Comparison of ENCODE assay signal across 1 cellular context in genomic region chr11:33944693-33945424, GRCh38.
TF ChIP-seq lines count a peak whose summit lies in the region.

No MANE protein-coding gene starts in this region.

TF ChIP-seq in K562, 482 proteins besides CTCF, POLR2A, EP300 and RAD21 (continued from another document and continues in another):
- TF ChIP-seq CHD7 (IDR thresholded peaks at IDR 0.05; ENCODE audit: low read depth, low read length) (no peak), MAFK (IDR thresholded peaks at IDR 0.05; ENCODE audit: low read length) (peak; percentile 54; the same call in 1 of the 2 replicates), CREB5 (CRISPR knock-in tag; IDR thresholded peaks at IDR 0.05) (no peak), KAT8 (IDR thresholded peaks at IDR 0.05; ENCODE audit: low read depth) (no peak), RERE (CRISPR knock-in tag; IDR thresholded peaks at IDR 0.05; ENCODE audit: borderline replicate concordance) (0 out of 2 replicates have a peak, but pooled peaks have one; percentile 97), THAP12 (CRISPR knock-in tag; IDR thresholded peaks at IDR 0.05) (no peak), ARID1B (IDR thresholded peaks at IDR 0.05) (peak; percentile 100), ZNF197 (CRISPR knock-in tag; IDR thresholded peaks at IDR 0.05; ENCODE audit: low read depth) (peak; percentile 96), MAX (CRISPR knock-in tag; IDR thresholded peaks at IDR 0.05) (peak; percentile 82), ZNF699 (CRISPR knock-in tag; IDR thresholded peaks at IDR 0.05; ENCODE audit: insufficient replicate concordance) (no peak), SMARCA5 (IDR thresholded peaks at IDR 0.05) (peak; percentile 89), BCLAF1 (IDR thresholded peaks at IDR 0.05; ENCODE audit: borderline replicate concordance in 1 of 2, control insufficient read depth in 1 of 2, low read depth in 2 of 2, low read length in 1 of 2) (peak in 1 of 2 experiments; percentile 40; a peak in 1 of 4 replicates), ARID3B (CRISPR knock-in tag; IDR thresholded peaks at IDR 0.05; ENCODE audit: borderline replicate concordance) (no peak), PTTG1 (tag; IDR thresholded peaks at IDR 0.05; ENCODE audit: low read depth) (0 out of 2 replicates have a peak, but pooled peaks have one; percentile 42), MTA3 (IDR thresholded peaks at IDR 0.05; ENCODE audit: borderline replicate concordance) (peak; percentile 94), NR1H2 (CRISPR knock-in tag; IDR thresholded peaks at IDR 0.05) (no peak), ATF3 (IDR thresholded peaks at IDR 0.05) (peak; percentile 70), ATF3 (CRISPR knock-in tag; conservative IDR thresholded peaks at IDR 0.05) (peak; percentile 35; the same call in 1 of the 2 replicates), ETV6 (IDR thresholded peaks at IDR 0.05; ENCODE audit: borderline replicate concordance in 1 of 2, low read depth in 2 of 2, low read length in 1 of 2) (peak in 1 of 2 experiments; percentile 88; a peak in 2 of 4 replicates), ETV6 (CRISPR knock-in tag; IDR thresholded peaks at IDR 0.05; ENCODE audit: borderline replicate concordance) (no peak), CEBPB (tag; IDR thresholded peaks at IDR 0.05) (no peak), ZNF583 (CRISPR knock-in tag; IDR thresholded peaks at IDR 0.05) (peak; percentile 91)
